In the genomic region with DNA sequence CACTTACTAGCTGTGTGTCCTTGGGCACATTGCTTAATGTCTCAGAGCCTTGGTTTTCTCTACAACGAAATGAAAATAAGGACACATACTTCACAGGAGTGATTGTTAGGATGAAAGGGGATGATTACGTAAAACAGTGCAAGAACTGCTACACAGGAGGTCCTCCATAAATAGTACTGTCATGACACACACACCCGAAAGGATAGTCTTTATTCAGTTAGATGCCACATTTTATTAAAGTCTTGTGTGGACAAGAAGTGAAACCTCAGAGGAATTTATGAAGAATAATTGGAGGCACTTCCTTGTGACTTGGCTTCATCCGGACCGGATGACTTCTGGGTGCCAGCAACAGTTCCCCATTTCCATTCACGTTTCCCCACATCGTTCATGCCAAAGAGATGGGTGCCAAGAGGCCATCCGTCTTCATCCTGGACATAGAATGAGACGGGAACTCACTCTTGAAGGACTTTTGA, we compare ENCODE assay signal across 15 cellular contexts.
DNase-seq lines count a peak whose midpoint lies in the region; ATAC-seq lines count a peak whose summit lies in the region.
"Had no signal": no experiment of that assay in that cellular context is flagged by ENCODE, and none has a peak within 500 bp of the region (broad histone marks: within the 10 kb centered on the region; RNA-seq: fewer than 3 reads in every experiment).

No MANE protein-coding gene starts in this region.

- DNase-seq in AG08395 (ENCODE audit: low spot score) = peak; percentile 18
- DNase-seq in HPDE6-E6E7 (ENCODE audit: extremely low spot score) = peak; percentile 62
- peak; percentile 12 for DNase-seq in T1000 (lab: John Stamatoyannopoulos, UW)
- peak; percentile 86 for DNase-seq in glomerular visceral epithelial cell (ENCODE audit: extremely low spot score)
- no peak for DNase-seq in NCI-H128 (lab: John Stamatoyannopoulos, UW; ENCODE audit: unreplicated experiment)
- DNase-seq in putamen (ENCODE audit: low spot score) = no peak
- DNase-seq: activated CD8-positive, alpha-beta T cell treated with anti-CD3 and anti-CD28 coated beads for 36 hours; activated effector memory CD4-positive, alpha-beta T cell treated with anti-CD3 and anti-CD28 coated beads, Interleukin-2, amount 50 U/mL, for 16 hours; CD4-positive, CD25-positive, alpha-beta regulatory T cell; left lung; NCI-H1694 treated with DMSO at 0.1 percent for 48 hours; NCI-H82 had no signal

- ATAC-seq in GM21786 (IDR thresholded peaks at IDR 0.05; ENCODE audit: unreplicated experiment) (no peak), HG02588 (IDR thresholded peaks at IDR 0.05; ENCODE audit: unreplicated experiment) (no peak)
- ATAC-seq: activated CD8-positive, alpha-beta T cell treated with anti-CD3 and anti-CD28 coated beads for 36 hours; GM23338 had no signal

Comparison
In these comparisons a context has a peak if more than half of its experiments do, and no peak if none do; other contexts are left out.
1. DNase-seq: peak in AG08395 (single experiment), HPDE6-E6E7 (single experiment), T1000 (single experiment) and glomerular visceral epithelial cell (single experiment); none in NCI-H128 (single experiment) and putamen (single experiment).